In the genomic region with DNA sequence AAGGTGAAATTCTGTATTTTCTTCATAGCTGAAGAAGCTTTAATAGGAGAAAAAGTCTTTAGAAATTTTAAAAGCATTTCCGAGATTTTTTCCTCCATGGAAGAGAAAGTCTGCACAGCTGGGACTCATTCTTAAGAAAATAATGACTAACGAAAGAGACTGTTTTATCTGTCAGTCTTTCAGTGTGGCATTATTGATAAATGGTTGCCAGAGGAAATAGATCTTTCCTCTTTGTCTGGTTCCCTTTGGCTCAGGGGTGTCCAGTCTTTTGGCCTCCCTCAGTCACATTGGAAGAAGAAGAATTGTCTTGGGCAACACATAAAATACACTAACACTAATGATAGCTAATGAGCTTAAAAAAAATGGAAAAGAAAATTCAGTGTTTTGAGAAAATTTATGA, we compare ENCODE assay signal across 32 cellular contexts. TPM values are rescaled to one million over a fixed set of nuclear protein-coding genes. Genes with fewer than 3 reads are reported as not detected.
DNase-seq lines count a peak whose midpoint lies in the region; ATAC-seq, FAIRE-seq and TF ChIP-seq lines count a peak whose summit lies in the region.
"Had no signal": no experiment of that assay in that cellular context is flagged by ENCODE, and none has a peak within 500 bp of the region (broad histone marks: within the 10 kb centered on the region; RNA-seq: fewer than 3 reads in every experiment).

No MANE protein-coding gene starts in this region.

- BruUV-seq in endothelial cell of umbilical vein (replicated peaks; lab: Mats Ljungman, UMichigan) = no TSS peak

- FAIRE-seq in endothelial cell of umbilical vein (lab: Jason Lieb, UNC) = peak; percentile 72
- FAIRE-seq: A204.1, GM12878, GM12892, GM18507 had no signal

- no peak for ATAC-seq in left colon
- no peak for ATAC-seq in GM21526 (IDR thresholded peaks at IDR 0.05; ENCODE audit: low FRiP score, unreplicated experiment)
- no peak for ATAC-seq in HG03108 (IDR thresholded peaks at IDR 0.05; ENCODE audit: unreplicated experiment)
- ATAC-seq: GM12878 had no signal

- CTCF ChIA-PET in endothelial cell of umbilical vein (lab: Charles Lee) = interaction anchor here (0.6 to 1.6 kb wide), 4 partner anchors 13 to 116 kb away, joined by 3 to 6 read pairs (median 3); no protein-coding TSS in a partner anchor

- no peak overlapping the region for H3K4me3 Mint-ChIP-seq in glutamatergic neuron (ENCODE audit: unreplicated experiment)
- H3K4me3 Mint-ChIP-seq: CD14-positive monocyte; CD4-positive, alpha-beta memory T cell; CD4-positive, CD25-positive, alpha-beta regulatory T cell; CD8-positive, alpha-beta memory T cell had no signal

- H2AFZ ChIP-seq in endothelial cell of umbilical vein (ENCODE audit: low read depth, low read length) = no peak overlapping the region
- no peak overlapping the region for H2AFZ ChIP-seq in osteoblast (ENCODE audit: low read length)

- DNase-seq in endothelial cell of umbilical vein (ENCODE audit: low read depth, low spot score) (peak; percentile 51), glutamatergic neuron (no peak), osteoblast (ENCODE audit: insufficient read length, low spot score, missing footprints) (peak; percentile 69), RKO (ENCODE audit: low spot score) (no peak), left colon (no peak)
- DNase-seq: 8988T; ACHN; BE2C; C1 segment of cervical spinal cord; CD4-positive, alpha-beta memory T cell; CD4-positive, CD25-positive, alpha-beta regulatory T cell; CD8-positive, alpha-beta memory T cell; COR-L47; DMS 273 treated with DMSO at 0.1 percent for 48 hours; DMS153; DMS53; DMS79; DND-41; EL; GDM1 had no signal

- H3K9me3 ChIP-seq in endothelial cell of umbilical vein (replicated peaks; ENCODE audit: control insufficient read depth, insufficient read depth, low read length) (no peaks in the 10 kb centered on the region), osteoblast (ENCODE audit: low read depth, low read length) (no peaks in the 10 kb centered on the region)
- H3K9me3 ChIP-seq: BE2C, BLaER1 had no signal

- H4K20me1 ChIP-seq in endothelial cell of umbilical vein (replicated peaks; ENCODE audit: control insufficient read depth, extremely low read depth, insufficient read depth, low read length) (no peaks in the 10 kb centered on the region), osteoblast (ENCODE audit: insufficient read depth, low read length) (peaks cover 9% of the 10 kb centered on the region)

- intact Hi-C loops in endothelial cell of umbilical vein (cut with micrococcal nuclease) = no loop called here
- intact Hi-C loops in left colon (cut with DNase I, micrococcal nuclease) = no loop called here

- POLR2A ChIA-PET in endothelial cell of umbilical vein (lab: Charles Lee) = no interaction called here

- TF ChIP-seq CTCF in endothelial cell of umbilical vein (IDR thresholded peaks at IDR 0.05; ENCODE audit: extremely low read depth in 1 of 2, insufficient read depth in 1 of 2, low read depth in 1 of 2, low read length in 2 of 2) (no peak), glutamatergic neuron (IDR thresholded peaks at IDR 0.05; ENCODE audit: partially characterized antibody, unreplicated experiment) (no peak), osteoblast (IDR thresholded peaks at IDR 0.05; ENCODE audit: extremely low read depth, low read depth, low read length) (no peak)

- no peaks in the 10 kb centered on the region for H3K9me3 Mint-ChIP-seq in glutamatergic neuron (ENCODE audit: unreplicated experiment)
- H3K9me3 Mint-ChIP-seq: CD14-positive monocyte; CD4-positive, alpha-beta memory T cell; CD4-positive, CD25-positive, alpha-beta regulatory T cell; CD8-positive, alpha-beta memory T cell had no signal

- H3K4me3 ChIP-seq in endothelial cell of umbilical vein (replicated peaks in 1 of 3; ENCODE audit: insufficient read depth in 1 of 3, low read depth in 1 of 3, low read length in 3 of 3) (no peak overlapping the region), osteoblast (ENCODE audit: insufficient read depth, low read length) (no peak overlapping the region)
- H3K4me3 ChIP-seq: BLaER1, GM12878 had no signal

- no peaks in the 10 kb centered on the region for H3K79me2 ChIP-seq in endothelial cell of umbilical vein (ENCODE audit: control insufficient read depth, insufficient read depth, low read length)
- peaks cover 8% of the 10 kb centered on the region for H3K79me2 ChIP-seq in osteoblast (ENCODE audit: insufficient read depth, low read length)

- H3K4me1 Mint-ChIP-seq in glutamatergic neuron (ENCODE audit: low read depth, unreplicated experiment) = peaks cover 7% of the 10 kb centered on the region
- H3K4me1 Mint-ChIP-seq: CD14-positive monocyte had no signal

- H3K27ac ChIP-seq in endothelial cell of umbilical vein (ENCODE audit: insufficient read depth, low read depth, low read length) (peak overlapping the region; percentile 13), osteoblast (ENCODE audit: low read depth, low read length) (no peak overlapping the region)
- H3K27ac ChIP-seq: BLaER1 had no signal

- H3K4me2 ChIP-seq in endothelial cell of umbilical vein (ENCODE audit: insufficient read depth, low read length) (peak overlapping the region; percentile 20), osteoblast (ENCODE audit: insufficient read depth, low read length) (no peak overlapping the region)
- H3K4me2 ChIP-seq: BLaER1 had no signal

- H3K27me3 ChIP-seq in endothelial cell of umbilical vein (ENCODE audit: control insufficient read depth in 2 of 2, insufficient read depth in 2 of 2, low read length in 2 of 2) (no peaks in the 10 kb centered on the region), osteoblast (ENCODE audit: insufficient read depth, low read length) (no peaks in the 10 kb centered on the region)
- H3K27me3 ChIP-seq: BE2C, BLaER1 had no signal

- H3K27me3 Mint-ChIP-seq in glutamatergic neuron (ENCODE audit: unreplicated experiment) = peaks cover 2% of the 10 kb centered on the region
- H3K27me3 Mint-ChIP-seq: CD4-positive, alpha-beta memory T cell; CD4-positive, CD25-positive, alpha-beta regulatory T cell; CD8-positive, alpha-beta memory T cell had no signal

- H3K9me1 ChIP-seq in endothelial cell of umbilical vein (replicated peaks; ENCODE audit: control insufficient read depth, extremely low read depth, insufficient read depth, low read length) = no peaks in the 10 kb centered on the region

- no peaks in the 10 kb centered on the region for H3K36me3 Mint-ChIP-seq in glutamatergic neuron (ENCODE audit: unreplicated experiment)

- H3K4me1 ChIP-seq in endothelial cell of umbilical vein (ENCODE audit: control insufficient read depth, extremely low read depth, insufficient read depth, low read length) = peaks cover 22% of the 10 kb centered on the region
- H3K4me1 ChIP-seq in osteoblast (ENCODE audit: insufficient read depth, low read length) = peaks cover 8% of the 10 kb centered on the region
- H3K4me1 ChIP-seq: BE2C, BLaER1 had no signal

- H3K36me3 ChIP-seq in endothelial cell of umbilical vein (ENCODE audit: control insufficient read depth in 2 of 2, extremely low read depth in 1 of 2, insufficient read depth in 2 of 2, low read length in 2 of 2) (peaks cover 9 to 19% of the 10 kb centered on the region in 2 experiments), osteoblast (ENCODE audit: insufficient read depth, low read length) (peaks cover 66% of the 10 kb centered on the region)

- no peak for TF ChIP-seq POLR2A in endothelial cell of umbilical vein (IDR thresholded peaks at IDR 0.05; ENCODE audit: low read depth, low read length)

- peak overlapping the region; percentile 21 for H3K27ac Mint-ChIP-seq in glutamatergic neuron (ENCODE audit: unreplicated experiment)
- H3K27ac Mint-ChIP-seq: CD14-positive monocyte; CD4-positive, alpha-beta memory T cell had no signal

- dilution Hi-C loops in endothelial cell of umbilical vein (cut with MboI; ENCODE audit: extremely low pct_ligation_motif_present, low sequenced_read_pairs) = no loop called here

- H3K9ac ChIP-seq in endothelial cell of umbilical vein (replicated peaks; ENCODE audit: extremely low read depth, insufficient read depth, low read length) = no peak overlapping the region
- H3K9ac ChIP-seq: BLaER1 had no signal

TF ChIP-seq in endothelial cell of umbilical vein, 7 proteins besides CTCF, POLR2A, EP300 and RAD21:
- TF ChIP-seq POLR2AphosphoS5 (IDR thresholded peaks at IDR 0.05; ENCODE audit: insufficient read depth, low read depth, low read length) (no peak), GATA2 (IDR thresholded peaks at IDR 0.05; ENCODE audit: insufficient read depth, insufficient read length, low read depth, low read length) (peak; percentile 43)

RNA-seq across cellular contexts. Expression of a gene that starts 49.9 kb away (rescaled TPM):
- total RNA-seq in endothelial cell of umbilical vein (105 and 111 TPM in 2 replicates), glutamatergic neuron (ENCODE audit: unreplicated experiment) (301 TPM), osteoblast (101 and 103 TPM in 2 replicates), left colon (10 to 100 TPM; 39.3 to 50.9 TPM)
- polyA plus RNA-seq in endothelial cell of umbilical vein = 79.3 and 111 TPM in 2 replicates
- 84.3 and 94.3 TPM in 2 replicates for polyA plus RNA-seq in endothelial cell of umbilical vein (2011; cell fraction: cytosol; rRNA removed)
- 121 and 154 TPM in 2 replicates for polyA plus RNA-seq in endothelial cell of umbilical vein (2011; cell fraction: nucleus; rRNA removed)
- 77.8 and 109 TPM in 2 replicates for polyA plus RNA-seq in endothelial cell of umbilical vein (2012)
- polyA minus RNA-seq in endothelial cell of umbilical vein = 130 and 135 TPM in 2 replicates
- polyA minus RNA-seq in endothelial cell of umbilical vein (2011; cell fraction: cytosol; rRNA and poly(A)+ RNA removed) = 47.1 TPM
- polyA minus RNA-seq in endothelial cell of umbilical vein (2011; cell fraction: nucleus; rRNA and poly(A)+ RNA removed) = 40.2 and 49.8 TPM in 2 replicates

RNA-seq across cellular contexts. Expression of a gene that starts 53.5 kb away (rescaled TPM):
- total RNA-seq in endothelial cell of umbilical vein = not detected in 2 replicates
- polyA plus RNA-seq in endothelial cell of umbilical vein = not detected in 2 replicates
- not detected in 2 replicates for polyA plus RNA-seq in endothelial cell of umbilical vein (2011; cell fraction: cytosol; rRNA removed)
- polyA plus RNA-seq in endothelial cell of umbilical vein (2011; cell fraction: nucleus; rRNA removed) = not detected in 2 replicates
- polyA plus RNA-seq in endothelial cell of umbilical vein (2012) = not detected in 2 replicates
- polyA minus RNA-seq in endothelial cell of umbilical vein = not detected in 2 replicates
- polyA minus RNA-seq in endothelial cell of umbilical vein (2011; cell fraction: cytosol; rRNA and poly(A)+ RNA removed) = not detected
- polyA minus RNA-seq in endothelial cell of umbilical vein (2011; cell fraction: nucleus; rRNA and poly(A)+ RNA removed) = not detected in 2 replicates
- not detected for total RNA-seq in glutamatergic neuron (ENCODE audit: unreplicated experiment)
- total RNA-seq in osteoblast = not detected in 2 replicates
- not detected for total RNA-seq in left colon
- total RNA-seq: A673; CD4-positive, CD25-positive, alpha-beta regulatory T cell; CD8-positive, alpha-beta memory T cell; Daoy; G401; GM12878 had no signal
- polyA plus RNA-seq: AG04450; CD14-positive monocyte; CD4-positive, alpha-beta memory T cell; CD8-positive, alpha-beta memory T cell had no signal

Comparison
In these comparisons a context has a peak if more than half of its experiments do, and no peak if none do; other contexts are left out.
1. DNase-seq: peak in endothelial cell of umbilical vein (single experiment) and osteoblast (single experiment); none in glutamatergic neuron (single experiment), RKO (single experiment) and left colon (0 of 2).